Comparison of ENCODE assay signal across 14 cellular contexts in the genomic region with DNA sequence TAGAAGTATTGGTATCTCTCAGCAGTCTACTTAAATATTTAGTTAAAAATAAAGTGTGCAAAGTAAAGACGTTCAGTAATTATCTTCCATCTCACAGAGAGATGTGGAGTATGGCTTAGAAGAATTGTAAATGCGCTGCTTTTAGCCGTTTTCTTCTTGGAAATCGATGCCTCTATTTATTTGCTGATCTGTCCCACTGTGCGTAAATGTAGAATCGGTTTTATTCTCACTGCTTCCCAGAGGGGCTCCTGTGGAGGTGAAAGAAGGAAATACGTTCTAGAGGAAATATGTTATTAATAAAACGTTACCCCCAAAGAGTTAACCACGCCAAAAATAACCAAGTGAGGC. TPM values are rescaled to one million over a fixed set of nuclear protein-coding genes. Genes with fewer than 3 reads are reported as not detected.
A peak's percentile ranks its signal among the peaks of the same experiment; 100 is the strongest.
DNase-seq lines count a peak whose midpoint lies in the region; ATAC-seq lines count a peak whose summit lies in the region.
"Had no signal": no experiment of that assay in that cellular context is flagged by ENCODE, and none has a peak within 500 bp of the region (broad histone marks: within the 10 kb centered on the region; RNA-seq: fewer than 3 reads in every experiment).

No MANE protein-coding gene starts in this region.

- intact Hi-C loops in right cardiac atrium (cut with DNase I), result loop anchor here in 1 of 4 donors (5.0 kb wide), 1 partner anchor 90 kb away; no protein-coding TSS in a partner anchor

- peaks cover 39% of the 10 kb centered on the region for H3K27me3 Mint-ChIP-seq in activated T-cell treated with anti-CD3 and anti-CD28 coated beads, Interleukin-2, amount 50 U/mL, for 24 hours
- H3K27me3 Mint-ChIP-seq in activated naive CD8-positive, alpha-beta T cell treated with anti-CD3 and anti-CD28 coated beads, Interleukin-2, amount 50 U/mL, for 24 hours, result peaks cover 33% of the 10 kb centered on the region
- H3K27me3 Mint-ChIP-seq in stimulated activated naive CD8-positive, alpha-beta T cell treated with anti-CD3 and anti-CD28 coated beads, Interleukin-15, amount 100 ng/mL, for 72 hours, result peaks cover 44% of the 10 kb centered on the region
- peaks cover 61 to 62% of the 10 kb centered on the region in 2 donors for H3K27me3 Mint-ChIP-seq in effector memory CD8-positive, alpha-beta T cell

- peaks cover under 1% of the 10 kb centered on the region for H3K9me3 Mint-ChIP-seq in activated T-cell treated with anti-CD3 and anti-CD28 coated beads, Interleukin-2, amount 50 U/mL, for 24 hours
- no peaks in the 10 kb centered on the region for H3K9me3 Mint-ChIP-seq in activated naive CD8-positive, alpha-beta T cell treated with anti-CD3 and anti-CD28 coated beads, Interleukin-2, amount 50 U/mL, for 24 hours
- H3K9me3 Mint-ChIP-seq in stimulated activated naive CD8-positive, alpha-beta T cell treated with anti-CD3 and anti-CD28 coated beads, Interleukin-15, amount 100 ng/mL, for 72 hours, result no peaks in the 10 kb centered on the region
- no peaks in the 10 kb centered on the region for H3K9me3 Mint-ChIP-seq in effector memory CD8-positive, alpha-beta T cell
- H3K9me3 Mint-ChIP-seq: endodermal cell; stimulated activated memory B cell treated with anti-CD40 and anti-IgM and Interleukin-4, amounts not matched to agents 10 μg/mL and 1 μg/mL and 100 μg/mL, for 72 hours had no signal

- peaks cover 23% of the 10 kb centered on the region for H3K4me1 Mint-ChIP-seq in activated T-cell treated with anti-CD3 and anti-CD28 coated beads, Interleukin-2, amount 50 U/mL, for 24 hours (ENCODE audit: low read depth)
- peaks cover 15% of the 10 kb centered on the region for H3K4me1 Mint-ChIP-seq in activated naive CD8-positive, alpha-beta T cell treated with anti-CD3 and anti-CD28 coated beads, Interleukin-2, amount 50 U/mL, for 24 hours
- peaks cover 44% of the 10 kb centered on the region for H3K4me1 Mint-ChIP-seq in stimulated activated naive CD8-positive, alpha-beta T cell treated with anti-CD3 and anti-CD28 coated beads, Interleukin-15, amount 100 ng/mL, for 72 hours
- peaks cover 0 to 4% of the 10 kb centered on the region in 2 donors for H3K4me1 Mint-ChIP-seq in effector memory CD8-positive, alpha-beta T cell (ENCODE audit: low read depth in 2 of 2)
- H3K4me1 Mint-ChIP-seq: stimulated activated memory B cell treated with anti-CD40 and anti-IgM and Interleukin-4, amounts not matched to agents 10 μg/mL and 1 μg/mL and 100 μg/mL, for 72 hours had no signal

- DNase-seq in activated T-cell treated with anti-CD3 and anti-CD28 coated beads, Interleukin-2, amount 50 U/mL, for 24 hours, result no peak
- DNase-seq in activated T-cell treated with anti-CD3 and anti-CD28 coated beads, Interleukin-2, amount 50 U/mL, for 1 hour, result no peak
- DNase-seq in activated naive CD8-positive, alpha-beta T cell treated with anti-CD3 and anti-CD28 coated beads, Interleukin-2, amount 50 U/mL, for 24 hours, result no peak
- DNase-seq in right cardiac atrium (no peak), NCI-H1417 treated with DMSO at 0.1 percent for 48 hours (lab: John Stamatoyannopoulos, UW) (no peak), 8988T (no peak)
- DNase-seq in stimulated activated naive CD8-positive, alpha-beta T cell treated with anti-CD3 and anti-CD28 coated beads, Interleukin-15, amount 100 ng/mL, for 72 hours, result no peak
- DNase-seq in effector memory CD8-positive, alpha-beta T cell, result no peak
- DNase-seq: activated effector memory CD4-positive, alpha-beta T cell treated with Interleukin-2 at 50 U/mL for 16 hours; DMS79 treated with DMSO at 0.1 percent for 48 hours; endodermal cell; NCI-H2171 treated with DMSO at 0.1 percent for 48 hours; OCI-M1 had no signal

- ATAC-seq in activated naive CD8-positive, alpha-beta T cell treated with anti-CD3 and anti-CD28 coated beads, Interleukin-2, amount 50 U/mL, for 24 hours, result no peak
- ATAC-seq in right cardiac atrium, result no peak
- no peak for ATAC-seq in stimulated activated naive CD8-positive, alpha-beta T cell treated with anti-CD3 and anti-CD28 coated beads, Interleukin-15, amount 100 ng/mL, for 72 hours
- no peak for ATAC-seq in effector memory CD8-positive, alpha-beta T cell (replicated peaks)
- ATAC-seq: stimulated activated memory B cell treated with anti-CD40 and anti-IgM and Interleukin-4, amounts not matched to agents 10 μg/mL and 1 μg/mL and 100 μg/mL, for 72 hours had no signal

- H3K4me3 ChIP-seq in right cardiac atrium (ENCODE audit: low read length), result peak overlapping the region; percentile 97

- WGBS in right cardiac atrium, result 41% methylated on average over 9 of the region's 9 CpGs

- no peaks in the 10 kb centered on the region for H3K9me3 ChIP-seq in right cardiac atrium (ENCODE audit: control insufficient read depth, low read length)

- no peaks in the 10 kb centered on the region for H3K27me3 ChIP-seq in right cardiac atrium (ENCODE audit: control insufficient read depth, insufficient read depth)

- H3K4me1 ChIP-seq in right cardiac atrium (ENCODE audit: control insufficient read depth, insufficient read depth, low read length), result peaks cover 4% of the 10 kb centered on the region

- H3K36me3 Mint-ChIP-seq in activated T-cell treated with anti-CD3 and anti-CD28 coated beads, Interleukin-2, amount 50 U/mL, for 24 hours (ENCODE audit: low read depth), result no peaks in the 10 kb centered on the region
- H3K36me3 Mint-ChIP-seq in activated naive CD8-positive, alpha-beta T cell treated with anti-CD3 and anti-CD28 coated beads, Interleukin-2, amount 50 U/mL, for 24 hours (ENCODE audit: low read depth), result no peaks in the 10 kb centered on the region
- no peaks in the 10 kb centered on the region for H3K36me3 Mint-ChIP-seq in effector memory CD8-positive, alpha-beta T cell (ENCODE audit: insufficient read depth)
- H3K36me3 Mint-ChIP-seq: stimulated activated memory B cell treated with anti-CD40 and anti-IgM and Interleukin-4, amounts not matched to agents 10 μg/mL and 1 μg/mL and 100 μg/mL, for 72 hours had no signal

- no peak overlapping the region for H3K27ac ChIP-seq in right cardiac atrium (ENCODE audit: low read length)

- peak overlapping the region; percentile 75 for H3K4me3 Mint-ChIP-seq in activated T-cell treated with anti-CD3 and anti-CD28 coated beads, Interleukin-2, amount 50 U/mL, for 24 hours
- H3K4me3 Mint-ChIP-seq in activated naive CD8-positive, alpha-beta T cell treated with anti-CD3 and anti-CD28 coated beads, Interleukin-2, amount 50 U/mL, for 24 hours, result peak overlapping the region; percentile 70
- H3K4me3 Mint-ChIP-seq in stimulated activated naive CD8-positive, alpha-beta T cell treated with anti-CD3 and anti-CD28 coated beads, Interleukin-15, amount 100 ng/mL, for 72 hours, result peak overlapping the region; percentile 72 to 80
- no peak overlapping the region for H3K4me3 Mint-ChIP-seq in effector memory CD8-positive, alpha-beta T cell
- H3K4me3 Mint-ChIP-seq: stimulated activated memory B cell treated with anti-CD40 and anti-IgM and Interleukin-4, amounts not matched to agents 10 μg/mL and 1 μg/mL and 100 μg/mL, for 72 hours had no signal

- H3K27ac Mint-ChIP-seq in activated T-cell treated with anti-CD3 and anti-CD28 coated beads, Interleukin-2, amount 50 U/mL, for 24 hours, result no peak overlapping the region
- H3K27ac Mint-ChIP-seq in activated naive CD8-positive, alpha-beta T cell treated with anti-CD3 and anti-CD28 coated beads, Interleukin-2, amount 50 U/mL, for 24 hours, result no peak overlapping the region
- H3K27ac Mint-ChIP-seq in stimulated activated naive CD8-positive, alpha-beta T cell treated with anti-CD3 and anti-CD28 coated beads, Interleukin-15, amount 100 ng/mL, for 72 hours, result no peak overlapping the region
- H3K27ac Mint-ChIP-seq in effector memory CD8-positive, alpha-beta T cell, result no peak overlapping the region
- H3K27ac Mint-ChIP-seq: endodermal cell; stimulated activated memory B cell treated with anti-CD40 and anti-IgM and Interleukin-4, amounts not matched to agents 10 μg/mL and 1 μg/mL and 100 μg/mL, for 72 hours had no signal

RNA-seq across cellular contexts. Expression of gene NPAS2, which starts 1.9 kb away (rescaled TPM):
- 10 to 100 TPM; 39.1 to 53.4 (median 43.3) TPM for total RNA-seq in right cardiac atrium
- 36.8 TPM for polyA plus RNA-seq in right cardiac atrium

Comparison
In these comparisons a context has a peak if more than half of its experiments do, and no peak if none do; other contexts are left out.
1. H3K4me3 Mint-ChIP-seq: peak in activated T-cell treated with anti-CD3 and anti-CD28 coated beads, Interleukin-2, amount 50 U/mL, for 24 hours (single experiment), activated naive CD8-positive, alpha-beta T cell treated with anti-CD3 and anti-CD28 coated beads, Interleukin-2, amount 50 U/mL, for 24 hours (single experiment) and stimulated activated naive CD8-positive, alpha-beta T cell treated with anti-CD3 and anti-CD28 coated beads, Interleukin-15, amount 100 ng/mL, for 72 hours (2 of 2); none in effector memory CD8-positive, alpha-beta T cell (0 of 2).